1 cellular context compared by ENCODE assay signal in genomic region chr17:29179232-29180036, GRCh38.
TF ChIP-seq lines count a peak whose summit lies in the region.

No MANE protein-coding gene starts in this region.

TF ChIP-seq in HepG2, 621 proteins besides CTCF, POLR2A, EP300 and RAD21 (continued from another document and continues in another):
- no peak for TF ChIP-seq PLSCR1 (CRISPR knock-in tag; IDR thresholded peaks at IDR 0.05; ENCODE audit: borderline replicate concordance)
- TF ChIP-seq, protein P1, sequence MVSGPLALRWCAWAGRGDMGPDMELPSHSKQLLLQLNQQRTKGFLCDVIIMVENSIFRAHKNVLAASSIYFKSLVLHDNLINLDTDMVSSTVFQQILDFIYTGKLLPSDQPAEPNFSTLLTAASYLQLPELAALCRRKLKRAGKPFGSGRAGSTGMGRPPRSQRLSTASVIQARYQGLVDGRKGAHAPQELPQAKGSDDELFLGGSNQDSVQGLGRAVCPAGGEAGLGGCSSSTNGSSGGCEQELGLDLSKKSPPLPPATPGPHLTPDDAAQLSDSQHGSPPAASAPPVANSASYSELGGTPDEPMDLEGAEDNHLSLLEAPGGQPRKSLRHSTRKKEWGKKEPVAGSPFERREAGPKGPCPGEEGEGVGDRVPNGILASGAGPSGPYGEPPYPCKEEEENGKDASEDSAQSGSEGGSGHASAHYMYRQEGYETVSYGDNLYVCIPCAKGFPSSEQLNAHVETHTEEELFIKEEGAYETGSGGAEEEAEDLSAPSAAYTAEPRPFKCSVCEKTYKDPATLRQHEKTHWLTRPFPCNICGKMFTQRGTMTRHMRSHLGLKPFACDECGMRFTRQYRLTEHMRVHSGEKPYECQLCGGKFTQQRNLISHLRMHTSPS (CRISPR knock-in tag; IDR thresholded peaks at IDR 0.05; ENCODE audit: low read depth), result peak; percentile 86
- no peak for TF ChIP-seq JUND (CRISPR knock-in tag; IDR thresholded peaks at IDR 0.05)
- no peak for TF ChIP-seq SAFB2 (CRISPR knock-in tag; IDR thresholded peaks at IDR 0.05; ENCODE audit: borderline replicate concordance, low read depth)
- TF ChIP-seq ZSCAN29 (CRISPR knock-in tag; conservative IDR thresholded peaks at IDR 0.05), result no peak; the same call in 1 of the 2 replicates
- no peak for TF ChIP-seq ZNF367 (CRISPR knock-in tag; IDR thresholded peaks at IDR 0.05; ENCODE audit: borderline replicate concordance)
- TF ChIP-seq ZBED4 (CRISPR knock-in tag; IDR thresholded peaks at IDR 0.05; ENCODE audit: borderline replicate concordance), result peak; percentile 33; the same call in 1 of the 2 replicates
- no peak for TF ChIP-seq ZNF800 (CRISPR knock-in tag; IDR thresholded peaks at IDR 0.05)
- no peak; the same call in 1 of the 2 replicates for TF ChIP-seq ZNF331 (CRISPR knock-in tag; IDR thresholded peaks at IDR 0.05)
- peak; percentile 26; the same call in 1 of the 2 replicates for TF ChIP-seq CBFB (CRISPR knock-in tag; IDR thresholded peaks at IDR 0.05)
- no peak for TF ChIP-seq GTF2F1 (IDR thresholded peaks at IDR 0.05; ENCODE audit: low read length)
- no peak for TF ChIP-seq RARA (CRISPR knock-in tag; IDR thresholded peaks at IDR 0.05)
- TF ChIP-seq CENPBD1 (CRISPR knock-in tag; IDR thresholded peaks at IDR 0.05; ENCODE audit: borderline replicate concordance, low read depth), result no peak
- no peak for TF ChIP-seq ZNF20 (CRISPR knock-in tag; IDR thresholded peaks at IDR 0.05)
- TF ChIP-seq ZNF234 (CRISPR knock-in tag; conservative IDR thresholded peaks at IDR 0.05), result no peak
- TF ChIP-seq ZFY (CRISPR knock-in tag; IDR thresholded peaks at IDR 0.05), result peak; percentile 73; the same call in 1 of the 2 replicates
- no peak for TF ChIP-seq YEATS4 (CRISPR knock-in tag; IDR thresholded peaks at IDR 0.05; ENCODE audit: borderline replicate concordance)
- TF ChIP-seq ASH2L (IDR thresholded peaks at IDR 0.05; ENCODE audit: insufficient read length, low read depth, low read length), result no peak
- TF ChIP-seq, protein P2, sequence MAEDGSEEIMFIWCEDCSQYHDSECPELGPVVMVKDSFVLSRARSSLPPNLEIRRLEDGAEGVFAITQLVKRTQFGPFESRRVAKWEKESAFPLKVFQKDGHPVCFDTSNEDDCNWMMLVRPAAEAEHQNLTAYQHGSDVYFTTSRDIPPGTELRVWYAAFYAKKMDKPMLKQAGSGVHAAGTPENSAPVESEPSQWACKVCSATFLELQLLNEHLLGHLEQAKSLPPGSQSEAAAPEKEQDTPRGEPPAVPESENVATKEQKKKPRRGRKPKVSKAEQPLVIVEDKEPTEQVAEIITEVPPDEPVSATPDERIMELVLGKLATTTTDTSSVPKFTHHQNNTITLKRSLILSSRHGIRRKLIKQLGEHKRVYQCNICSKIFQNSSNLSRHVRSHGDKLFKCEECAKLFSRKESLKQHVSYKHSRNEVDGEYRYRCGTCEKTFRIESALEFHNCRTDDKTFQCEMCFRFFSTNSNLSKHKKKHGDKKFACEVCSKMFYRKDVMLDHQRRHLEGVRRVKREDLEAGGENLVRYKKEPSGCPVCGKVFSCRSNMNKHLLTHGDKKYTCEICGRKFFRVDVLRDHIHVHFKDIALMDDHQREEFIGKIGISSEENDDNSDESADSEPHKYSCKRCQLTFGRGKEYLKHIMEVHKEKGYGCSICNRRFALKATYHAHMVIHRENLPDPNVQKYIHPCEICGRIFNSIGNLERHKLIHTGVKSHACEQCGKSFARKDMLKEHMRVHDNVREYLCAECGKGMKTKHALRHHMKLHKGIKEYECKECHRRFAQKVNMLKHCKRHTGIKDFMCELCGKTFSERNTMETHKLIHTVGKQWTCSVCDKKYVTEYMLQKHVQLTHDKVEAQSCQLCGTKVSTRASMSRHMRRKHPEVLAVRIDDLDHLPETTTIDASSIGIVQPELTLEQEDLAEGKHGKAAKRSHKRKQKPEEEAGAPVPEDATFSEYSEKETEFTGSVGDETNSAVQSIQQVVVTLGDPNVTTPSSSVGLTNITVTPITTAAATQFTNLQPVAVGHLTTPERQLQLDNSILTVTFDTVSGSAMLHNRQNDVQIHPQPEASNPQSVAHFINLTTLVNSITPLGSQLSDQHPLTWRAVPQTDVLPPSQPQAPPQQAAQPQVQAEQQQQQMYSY (CRISPR knock-in tag; IDR thresholded peaks at IDR 0.05), result no peak; the same call in 1 of the 2 replicates
- TF ChIP-seq SP2 (CRISPR knock-in tag; IDR thresholded peaks at IDR 0.05), result peak; percentile 58
- TF ChIP-seq AKAP8 (CRISPR knock-in tag; IDR thresholded peaks at IDR 0.05), result no peak
- no peak for TF ChIP-seq EED (CRISPR knock-in tag; IDR thresholded peaks at IDR 0.05)
- peak; percentile 78 for TF ChIP-seq ZNF652 (CRISPR knock-in tag; IDR thresholded peaks at IDR 0.05; ENCODE audit: borderline replicate concordance, low read depth)
- TF ChIP-seq KAT8 (CRISPR knock-in tag; IDR thresholded peaks at IDR 0.05), result peak; percentile 56; the same call in 1 of the 2 replicates
- no peak for TF ChIP-seq STAG1 (CRISPR knock-in tag; IDR thresholded peaks at IDR 0.05)
- no peak for TF ChIP-seq ZNF329 (CRISPR knock-in tag; IDR thresholded peaks at IDR 0.05; ENCODE audit: low read depth)
- no peak for TF ChIP-seq ATM (IDR thresholded peaks at IDR 0.05; ENCODE audit: borderline replicate concordance)
- TF ChIP-seq ZNF772 (CRISPR knock-in tag; IDR thresholded peaks at IDR 0.05), result no peak
- peak; percentile 18; the same call in 1 of the 2 replicates for TF ChIP-seq RXRA (CRISPR knock-in tag; IDR thresholded peaks at IDR 0.05)
- no peak for TF ChIP-seq RNF2 (conservative IDR thresholded peaks at IDR 0.05; ENCODE audit: low read depth)
- no peak for TF ChIP-seq ZNF776 (CRISPR knock-in tag; IDR thresholded peaks at IDR 0.05)
- TF ChIP-seq ONECUT2 (CRISPR knock-in tag; IDR thresholded peaks at IDR 0.05), result no peak
- TF ChIP-seq ZNF510 (CRISPR knock-in tag; IDR thresholded peaks at IDR 0.05; ENCODE audit: low read depth), result no peak
- no peak for TF ChIP-seq ZNF816 (CRISPR knock-in tag; IDR thresholded peaks at IDR 0.05; ENCODE audit: borderline replicate concordance)
- TF ChIP-seq ZBTB4 (CRISPR knock-in tag; IDR thresholded peaks at IDR 0.05; ENCODE audit: borderline replicate concordance), result no peak
- TF ChIP-seq KAT7 (CRISPR knock-in tag; IDR thresholded peaks at IDR 0.05; ENCODE audit: borderline replicate concordance), result no peak
- no peak for TF ChIP-seq U2AF2 (IDR thresholded peaks at IDR 0.05; ENCODE audit: low read depth, low read length)
- TF ChIP-seq ZNF766 (CRISPR knock-in tag; IDR thresholded peaks at IDR 0.05; ENCODE audit: borderline replicate concordance), result no peak
- TF ChIP-seq TFAP4 (IDR thresholded peaks at IDR 0.05; ENCODE audit: borderline replicate concordance, low read depth), result 0 out of 2 replicates have a peak, but pooled peaks have one; percentile 51
- TF ChIP-seq SMC3 (IDR thresholded peaks at IDR 0.05; ENCODE audit: low read length), result no peak
- no peak for TF ChIP-seq KLF13 (CRISPR knock-in tag; IDR thresholded peaks at IDR 0.05)
- TF ChIP-seq ZMYM3 (CRISPR knock-in tag; IDR thresholded peaks at IDR 0.05), result peak; percentile 5; the same call in 1 of the 2 replicates
- TF ChIP-seq SOX13 (IDR thresholded peaks at IDR 0.05), result no peak
- peak in 1 of 2 experiments; percentile 23; a peak in 1 of 4 replicates for TF ChIP-seq SOX13 (CRISPR knock-in tag; conservative IDR thresholded peaks at IDR 0.05 in 1 of 2, IDR thresholded peaks at IDR 0.05 in 1 of 2)
- 0 out of 2 replicates have a peak, but pooled peaks have one; percentile 23 for TF ChIP-seq ZBTB2 (CRISPR knock-in tag; IDR thresholded peaks at IDR 0.05; ENCODE audit: low read depth)
- no peak for TF ChIP-seq ZNF672 (CRISPR knock-in tag; IDR thresholded peaks at IDR 0.05)
- TF ChIP-seq ZNF724P (CRISPR knock-in tag; IDR thresholded peaks at IDR 0.05; ENCODE audit: borderline replicate concordance), result no peak
- TF ChIP-seq ZFP90 (CRISPR knock-in tag; IDR thresholded peaks at IDR 0.05; ENCODE audit: borderline replicate concordance), result no peak
- TF ChIP-seq ZNF225 (CRISPR knock-in tag; IDR thresholded peaks at IDR 0.05), result no peak
- TF ChIP-seq GPN1 (CRISPR knock-in tag; IDR thresholded peaks at IDR 0.05; ENCODE audit: borderline replicate concordance), result no peak
- no peak for TF ChIP-seq LCORL (IDR thresholded peaks at IDR 0.05)
- peak; percentile 95 for TF ChIP-seq LCORL (CRISPR knock-in tag; IDR thresholded peaks at IDR 0.05)
